ENCODE assay signal across 8 cellular contexts in the genomic region with DNA sequence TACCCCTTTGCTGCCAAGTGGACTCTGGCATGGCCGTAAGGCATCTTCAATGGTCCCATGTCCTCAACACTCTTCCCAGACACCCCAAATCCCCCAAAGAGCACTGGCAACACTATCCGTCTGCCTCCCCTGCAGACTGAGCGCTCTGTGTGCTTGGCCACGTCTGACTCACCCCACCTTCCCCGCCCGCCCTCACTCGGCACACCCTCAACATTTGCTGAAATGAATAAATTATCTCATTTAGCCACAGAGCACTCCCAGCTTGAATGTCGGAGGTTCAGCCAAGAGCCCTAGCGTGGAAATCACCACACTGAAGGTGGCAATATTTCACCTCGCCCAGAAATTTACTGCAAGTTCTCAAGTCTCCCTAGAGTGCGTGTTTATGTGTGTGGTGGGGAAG. TPM values are rescaled to one million over a fixed set of nuclear protein-coding genes. Genes with fewer than 3 reads are reported as not detected.
A peak's percentile ranks its signal among the peaks of the same experiment; 100 is the strongest.
DNase-seq lines count a peak whose midpoint lies in the region; ATAC-seq, FAIRE-seq and TF ChIP-seq lines count a peak whose summit lies in the region.

No MANE protein-coding gene starts in this region.

- peak; percentile 55 for FAIRE-seq in bronchial epithelial cell (lab: Jason Lieb, UNC)

- H3K36me3 ChIP-seq in Peyer's patch: no peaks in the 10 kb centered on the region
- H3K36me3 ChIP-seq in bronchial epithelial cell (ENCODE audit: control insufficient read depth, insufficient read depth, low read length): no peaks in the 10 kb centered on the region

- H3K9me3 ChIP-seq in Peyer's patch: no peaks in the 10 kb centered on the region

- in situ Hi-C loops in GM13976 (cut with MboI; ENCODE audit: low sequenced_read_pairs, unreplicated experiment): no loop called here

- peaks cover 0 to 41% (median 4%) of the 10 kb centered on the region in 4 donors for H3K4me1 ChIP-seq in Peyer's patch

- H3K27me3 ChIP-seq in Peyer's patch: no peaks in the 10 kb centered on the region
- H3K27me3 ChIP-seq in bronchial epithelial cell (ENCODE audit: control insufficient read depth, insufficient read depth, low read length): no peaks in the 10 kb centered on the region

- peak in 1 of 6 experiments; percentile 11 for TF ChIP-seq CTCF in Peyer's patch (IDR thresholded peaks at IDR 0.05)
- no peak for TF ChIP-seq CTCF in bronchial epithelial cell (IDR thresholded peaks at IDR 0.05; ENCODE audit: insufficient read depth, low read length, severe bottlenecking)
- no peak for TF ChIP-seq CTCF in omental fat pad (IDR thresholded peaks at IDR 0.05)
- no peak for TF ChIP-seq CTCF in GM13976 (IDR thresholded peaks at IDR 0.05; ENCODE audit: borderline replicate concordance, control extremely low read depth, extremely low read depth, insufficient read depth, missing control alignments)

- peak; percentile 21 to 81 for TF ChIP-seq POLR2A in Peyer's patch (IDR thresholded peaks at IDR 0.05)

- DNase-seq in Daoy (ENCODE audit: low read depth) (peak; percentile 84), Peyer's patch (peak; percentile 33 to 85 (median 85)), bronchial epithelial cell (ENCODE audit: low read depth) (peak; percentile 68), omental fat pad (ENCODE audit: low spot score) (no peak), NCI-H1417 treated with DMSO at 0.1 percent for 48 hours (lab: John Stamatoyannopoulos, UW) (no peak), GM13976 (ENCODE audit: low spot score) (no peak), NCI-H2171 treated with DMSO at 0.1 percent for 48 hours (lab: John Stamatoyannopoulos, UW) (no peak)

- peak; percentile 87 for ATAC-seq in omental fat pad (ENCODE audit: low FRiP score)
- no peak for ATAC-seq in HG02973 (IDR thresholded peaks at IDR 0.05; ENCODE audit: unreplicated experiment)

- H3K27ac ChIP-seq in Peyer's patch: peak overlapping the region in 3 of 4 donors; percentile 54 to 85 (median 71)

- H3K4me3 ChIP-seq in Peyer's patch (peak overlapping the region in 2 of 4 donors; percentile 8 to 28), bronchial epithelial cell (ENCODE audit: low read depth, low read length) (no peak overlapping the region)

RNA-seq across cellular contexts. Expression of gene TCF20, which starts 46.5 kb away (rescaled TPM):
- total RNA-seq in Daoy (2014; rRNA removed; shearing (Covaris generic)): 24.3 and 29.7 TPM in 2 replicates
- 10 to 100 TPM; 43.8 to 75.1 (median 59.5) TPM for total RNA-seq in Peyer's patch
- total RNA-seq in bronchial epithelial cell: 36.9 and 40.8 TPM in 2 replicates
- 10 to 100 TPM; 20.8 to 34.8 (median 23.3) TPM for total RNA-seq in omental fat pad

Comparison
In these comparisons a context has a peak if more than half of its experiments do, and no peak if none do; other contexts are left out.
1. DNase-seq: peak in Daoy (single experiment), Peyer's patch (3 of 3) and bronchial epithelial cell (single experiment); none in omental fat pad (single experiment), NCI-H1417 treated with DMSO at 0.1 percent for 48 hours (single experiment), GM13976 (single experiment) and NCI-H2171 treated with DMSO at 0.1 percent for 48 hours (single experiment).